In genomic region chr4:63459329-63459728, GRCh38 we compare ENCODE assay signal across 21 cellular contexts.
DNase-seq lines count a peak whose midpoint lies in the region; ATAC-seq, FAIRE-seq and TF ChIP-seq lines count a peak whose summit lies in the region.
"Had no signal": no experiment of that assay in that cellular context is flagged by ENCODE, and none has a peak within 500 bp of the region (broad histone marks: within the 10 kb centered on the region; RNA-seq: fewer than 3 reads in every experiment).

No MANE protein-coding gene starts in this region.

- in situ Hi-C loops in GM12878 (cut with MboI) = no loop called here

- RAD21 ChIA-PET in GM12878 (lab: Charles Lee; ENCODE audit: unreplicated experiment) = no interaction called here

- intact Hi-C loops in GM12878 (cut with micrococcal nuclease; ENCODE audit: unreplicated experiment) = no loop called here
- intact Hi-C loops in activated T-helper 1 cell treated with anti-CD3 and anti-CD28 coated beads, Interleukin-12 subunit alpha, Interleukin-12 subunit beta, Interleukin-2, Interleukin-4 antibody, amounts not matched to agents 30 ng/mL and 10 ng/mL and 1 ng/mL, durations not matched to agents 14 hours and 24 hours and 36 hours (cut with micrococcal nuclease) = no loop called here

- H3K27me3 ChIP-seq in GM12878 (replicated peaks in 1 of 2; ENCODE audit: control insufficient read depth in 2 of 2, insufficient read depth in 2 of 2, low read length in 1 of 2) = no peaks in the 10 kb centered on the region
- H3K27me3 ChIP-seq: Peyer's patch had no signal

- no peaks in the 10 kb centered on the region for H3K36me3 ChIP-seq in GM12878 (ENCODE audit: control insufficient read depth in 2 of 2, insufficient read depth in 2 of 2, low read length in 1 of 2)
- H3K36me3 ChIP-seq: Peyer's patch had no signal

- no peak overlapping the region for H3K27ac Mint-ChIP-seq in activated T-helper 1 cell treated with anti-CD3 and anti-CD28 coated beads, Interleukin-12 subunit alpha, Interleukin-12 subunit beta, Interleukin-2, Interleukin-4 antibody, amounts not matched to agents 30 ng/mL and 10 ng/mL and 1 ng/mL, durations not matched to agents 14 hours and 24 hours and 36 hours
- H3K27ac Mint-ChIP-seq: activated naive CD4-positive, alpha-beta T cell treated with anti-CD3 and anti-CD28 coated beads, Interleukin-2, amount 50 U/mL, for 72 hours; activated T-helper 17 cell treated with anti-CD3 and anti-CD28 coated beads, Interleukin-2, amount 50 U/mL, for 72 hours; CD4-positive, alpha-beta T cell; naive B cell; WTC11 had no signal

- H3K4me3 ChIP-seq in GM12878 = no peak overlapping the region
- H3K4me3 ChIP-seq: Peyer's patch had no signal

- H3K27me3 Mint-ChIP-seq in activated T-helper 1 cell treated with anti-CD3 and anti-CD28 coated beads, Interleukin-12 subunit alpha, Interleukin-12 subunit beta, Interleukin-2, Interleukin-4 antibody, amounts not matched to agents 30 ng/mL and 10 ng/mL and 1 ng/mL, durations not matched to agents 14 hours and 24 hours and 36 hours (ENCODE audit: insufficient read depth) = no peaks in the 10 kb centered on the region
- H3K27me3 Mint-ChIP-seq: activated T-helper 17 cell treated with anti-CD3 and anti-CD28 coated beads, Interleukin-2, amount 50 U/mL, for 72 hours; CD4-positive, alpha-beta T cell; naive B cell had no signal

- DNase-seq in KG1 (lab: John Stamatoyannopoulos, UW) (peak; percentile 7), NOMO-1 treated with dmso at 0.1 percent for 144 hours (lab: John Stamatoyannopoulos, UW; ENCODE audit: unreplicated experiment) (peak; percentile 46), GM12878 (ENCODE audit: low read depth, low spot score) (peak; percentile 48), DMS53 (lab: John Stamatoyannopoulos, UW) (no peak), HPDE6-E6E7 (ENCODE audit: extremely low spot score) (no peak)
- DNase-seq in activated T-helper 1 cell treated with anti-CD3 and anti-CD28 coated beads, Interleukin-12 subunit alpha, Interleukin-12 subunit beta, Interleukin-2, Interleukin-4 antibody, amounts not matched to agents 30 ng/mL and 10 ng/mL and 1 ng/mL, durations not matched to agents 14 hours and 24 hours and 36 hours (ENCODE audit: low spot score) = no peak
- DNase-seq: activated CD4-positive, alpha-beta T cell treated with anti-CD3 and anti-CD28 coated beads, Interleukin-2, amount 50 U/mL, for 4 hours; CD4-positive, alpha-beta T cell; central memory CD4-positive, alpha-beta T cell; DMS 273 treated with DMSO at 0.1 percent for 48 hours; islet precursor cell; left ventricle myocardium superior; naive B cell; NCI-H446; nucleus accumbens; Peyer's patch; trophoblast cell had no signal

- no peaks in the 10 kb centered on the region for H3K4me1 ChIP-seq in GM12878 (ENCODE audit: control insufficient read depth, insufficient read depth, low read length)
- H3K4me1 ChIP-seq: Peyer's patch had no signal

- 0% methylated on average over 2 of the region's 2 CpGs for WGBS in GM12878 (ENCODE audit: insufficient coverage, insufficient replicate concordance, low lambda C conversion rate, missing lambda C conversion rate)

- no peak for TF ChIP-seq CTCF in GM12878 (IDR thresholded peaks at IDR 0.05 in 2 of 3, conservative IDR thresholded peaks at IDR 0.05 in 1 of 3; ENCODE audit: control insufficient read depth in 2 of 3, extremely low read depth in 1 of 3, insufficient read depth in 1 of 3, low read depth in 3 of 3, low read length in 3 of 3)

- no peaks in the 10 kb centered on the region for H4K20me1 ChIP-seq in GM12878 (ENCODE audit: control insufficient read depth, insufficient read depth)

- H3K27ac ChIP-seq in GM12878 (ENCODE audit: control insufficient read depth, insufficient read depth) = no peak overlapping the region
- H3K27ac ChIP-seq: Peyer's patch had no signal

- no peak overlapping the region for H3K4me2 ChIP-seq in GM12878 (ENCODE audit: control insufficient read depth, insufficient read depth)

- H3K9me3 Mint-ChIP-seq in activated T-helper 1 cell treated with anti-CD3 and anti-CD28 coated beads, Interleukin-12 subunit alpha, Interleukin-12 subunit beta, Interleukin-2, Interleukin-4 antibody, amounts not matched to agents 30 ng/mL and 10 ng/mL and 1 ng/mL, durations not matched to agents 14 hours and 24 hours and 36 hours = peaks cover 15% of the 10 kb centered on the region

- no peak overlapping the region for H2AFZ ChIP-seq in GM12878 (ENCODE audit: control insufficient read depth, low read depth, low read length)

- POLR2A ChIA-PET in GM12878 (lab: Charles Lee) = no interaction called here

- no TSS peak for BruUV-seq in GM12878 (replicated peaks; lab: Mats Ljungman, UMichigan)

- no peaks in the 10 kb centered on the region for H3K36me3 Mint-ChIP-seq in activated T-helper 1 cell treated with anti-CD3 and anti-CD28 coated beads, Interleukin-12 subunit alpha, Interleukin-12 subunit beta, Interleukin-2, Interleukin-4 antibody, amounts not matched to agents 30 ng/mL and 10 ng/mL and 1 ng/mL, durations not matched to agents 14 hours and 24 hours and 36 hours (ENCODE audit: low read depth)
- H3K36me3 Mint-ChIP-seq: activated naive CD4-positive, alpha-beta T cell treated with anti-CD3 and anti-CD28 coated beads, Interleukin-2, amount 50 U/mL, for 72 hours; naive B cell; WTC11 had no signal

- no peak for FAIRE-seq in GM12878 (lab: Jason Lieb, UNC)

- no peak for TF ChIP-seq RAD21 in GM12878 (IDR thresholded peaks at IDR 0.05; ENCODE audit: insufficient read depth, low read depth, low read length)

- TF ChIP-seq POLR2A in GM12878 (IDR thresholded peaks at IDR 0.05; ENCODE audit: low read depth, low read length) = no peak

- TF ChIP-seq EP300 in GM12878 (IDR thresholded peaks at IDR 0.05; ENCODE audit: borderline replicate concordance in 1 of 2, control insufficient read depth in 1 of 2, low read depth in 2 of 2, low read length in 2 of 2) = no peak

- no peaks in the 10 kb centered on the region for H3K4me1 Mint-ChIP-seq in activated T-helper 1 cell treated with anti-CD3 and anti-CD28 coated beads, Interleukin-12 subunit alpha, Interleukin-12 subunit beta, Interleukin-2, Interleukin-4 antibody, amounts not matched to agents 30 ng/mL and 10 ng/mL and 1 ng/mL, durations not matched to agents 14 hours and 24 hours and 36 hours (ENCODE audit: low read depth)
- H3K4me1 Mint-ChIP-seq: activated T-helper 17 cell treated with anti-CD3 and anti-CD28 coated beads, Interleukin-2, amount 50 U/mL, for 72 hours; naive B cell; WTC11 had no signal

- H3K4me3 Mint-ChIP-seq in activated T-helper 1 cell treated with anti-CD3 and anti-CD28 coated beads, Interleukin-12 subunit alpha, Interleukin-12 subunit beta, Interleukin-2, Interleukin-4 antibody, amounts not matched to agents 30 ng/mL and 10 ng/mL and 1 ng/mL, durations not matched to agents 14 hours and 24 hours and 36 hours = no peak overlapping the region
- H3K4me3 Mint-ChIP-seq: activated T-helper 17 cell treated with anti-CD3 and anti-CD28 coated beads, Interleukin-2, amount 50 U/mL, for 72 hours; CD4-positive, alpha-beta T cell; naive B cell; WTC11 had no signal

- CTCF ChIA-PET in GM12878 (lab: Yijun Ruan, JAX) = no interaction called here

- SMC1A ChIA-PET in GM12878 (lab: Charles Lee; ENCODE audit: uncharacterized antibody, unreplicated experiment) = no interaction called here

- H3K9me3 ChIP-seq in GM12878 (replicated peaks; ENCODE audit: control insufficient read depth, insufficient read depth, low read length) = no peaks in the 10 kb centered on the region
- H3K9me3 ChIP-seq: Peyer's patch had no signal

- no peak overlapping the region for H3K9ac ChIP-seq in GM12878 (ENCODE audit: control insufficient read depth, insufficient read depth, low read length)

- ATAC-seq in GM21717 (IDR thresholded peaks at IDR 0.05; ENCODE audit: unreplicated experiment) (peak; percentile 88), GM12878 (peak; percentile 90)
- ATAC-seq: activated naive CD4-positive, alpha-beta T cell treated with anti-CD3 and anti-CD28 coated beads, Interleukin-2, amount 50 U/mL, for 72 hours; activated T-helper 17 cell treated with anti-CD3 and anti-CD28 coated beads, Interleukin-2, amount 50 U/mL, for 72 hours; left ventricle myocardium superior; WTC11 had no signal

- H3K79me2 ChIP-seq in GM12878 (ENCODE audit: control insufficient read depth, insufficient read depth, low read length) = no peaks in the 10 kb centered on the region

TF ChIP-seq in GM12878, 131 proteins besides CTCF, POLR2A, EP300 and RAD21 (continues in another document):
- TF ChIP-seq SPI1 (IDR thresholded peaks at IDR 0.05; ENCODE audit: borderline replicate concordance, insufficient read depth, low read depth, low read length) (peak; percentile 94), BMI1 (IDR thresholded peaks at IDR 0.05; ENCODE audit: borderline replicate concordance) (no peak), PKNOX1 (IDR thresholded peaks at IDR 0.05) (peak; percentile 10; the same call in 1 of the 2 replicates), NR2F1 (conservative IDR thresholded peaks at IDR 0.05) (peak; percentile 82), PBX3 (IDR thresholded peaks at IDR 0.05; ENCODE audit: insufficient replicate concordance, low read depth, low read length) (no peak), IRF4 (IDR thresholded peaks at IDR 0.05; ENCODE audit: low read depth, low read length) (no peak), RUNX3 (IDR thresholded peaks at IDR 0.05; ENCODE audit: low read length) (peak; percentile 18; the same call in 1 of the 2 replicates), GABPA (IDR thresholded peaks at IDR 0.05; ENCODE audit: low read depth) (no peak), IKZF2 (IDR thresholded peaks at IDR 0.05) (peak; percentile 79 to 80), ATF7 (IDR thresholded peaks at IDR 0.05; ENCODE audit: low read depth) (0 out of 2 replicates have a peak, but pooled peaks have one; percentile 13), NBN (IDR thresholded peaks at IDR 0.05) (peak; percentile 41; the same call in 1 of the 2 replicates)

Comparison
In these comparisons a context has a peak if more than half of its experiments do, and no peak if none do; other contexts are left out.
1. DNase-seq: peak in KG1 (single experiment), NOMO-1 treated with dmso at 0.1 percent for 144 hours (single experiment) and GM12878 (single experiment); none in DMS53 (single experiment), HPDE6-E6E7 (single experiment) and activated T-helper 1 cell treated with anti-CD3 and anti-CD28 coated beads, Interleukin-12 subunit alpha, Interleukin-12 subunit beta, Interleukin-2, Interleukin-4 antibody, amounts not matched to agents 30 ng/mL and 10 ng/mL and 1 ng/mL, durations not matched to agents 14 hours and 24 hours and 36 hours (single experiment).